In genomic region chr7:109864263-109864662, GRCh38 we compare ENCODE assay signal across 24 cellular contexts.
DNase-seq lines count a peak whose midpoint lies in the region; ATAC-seq lines count a peak whose summit lies in the region.
"Had no signal": no experiment of that assay in that cellular context is flagged by ENCODE, and none has a peak within 500 bp of the region (broad histone marks: within the 10 kb centered on the region; RNA-seq: fewer than 3 reads in every experiment).

No MANE protein-coding gene starts in this region.

- no peaks in the 10 kb centered on the region for H3K27me3 Mint-ChIP-seq in T-helper 17 cell
- H3K27me3 Mint-ChIP-seq: activated CD4-positive, alpha-beta T cell treated with anti-CD3 and anti-CD28 coated beads, Interleukin-2, amount 10 ng/mL, durations not matched to agents 24 days and 14 days; B cell; type B pancreatic cell had no signal

- H3K9me3 ChIP-seq in T-helper 17 cell (ENCODE audit: control insufficient read depth, low read length, poor library complexity, severe bottlenecking): no peaks in the 10 kb centered on the region
- H3K9me3 ChIP-seq: gastrocnemius medialis, neutrophil had no signal

- no peaks in the 10 kb centered on the region for H3K4me1 Mint-ChIP-seq in T-helper 17 cell
- H3K4me1 Mint-ChIP-seq: activated CD4-positive, alpha-beta T cell treated with anti-CD3 and anti-CD28 coated beads, Interleukin-2, amount 10 ng/mL, durations not matched to agents 24 days and 14 days; B cell had no signal

- ATAC-seq in T-helper 17 cell (no peak), GM21619 (IDR thresholded peaks at IDR 0.05; ENCODE audit: unreplicated experiment) (no peak), GM21447 (IDR thresholded peaks at IDR 0.05; ENCODE audit: unreplicated experiment) (no peak)
- ATAC-seq: activated naive CD4-positive, alpha-beta T cell treated with anti-CD3 and anti-CD28 coated beads, Interleukin-2, amount 50 U/mL, for 72 hours; gastrocnemius medialis; SK-N-SH treated with all-trans-retinoic acid at 6 μM for 48 hours had no signal

- no peak overlapping the region for H3K4me3 Mint-ChIP-seq in T-helper 17 cell
- H3K4me3 Mint-ChIP-seq: activated CD4-positive, alpha-beta T cell treated with anti-CD3 and anti-CD28 coated beads, Interleukin-2, amount 10 ng/mL, durations not matched to agents 24 days and 14 days; activated T-helper 1 cell treated with anti-CD3 and anti-CD28 coated beads, Interleukin-12 subunit alpha, Interleukin-12 subunit beta, Interleukin-2, Interleukin-4 antibody, amounts not matched to agents 30 ng/mL and 10 ng/mL and 1 ng/mL, durations not matched to agents 14 hours and 24 hours and 36 hours; B cell; T-helper 2 cell treated with Interferon-gamma antibody and Interleukin-4, amounts not matched to agents 5 μg/mL and 100 μg/mL, for 36 hours; type B pancreatic cell had no signal

- peak; percentile 14 for DNase-seq in NCI-H1105 treated with DMSO at 0.1 percent for 48 hours (lab: John Stamatoyannopoulos, UW)
- DNase-seq in NCI-H1105 (lab: John Stamatoyannopoulos, UW): no peak
- peak; percentile 79 for DNase-seq in NCI-H524 treated with DMSO at 0.1 percent for 48 hours (lab: John Stamatoyannopoulos, UW)
- DNase-seq in iPS-NIHi11 (ENCODE audit: low spot score): peak; percentile 17
- DNase-seq in retina: peak; percentile 42
- DNase-seq in T-helper 17 cell: no peak
- DNase-seq: 8988T; activated CD4-positive, alpha-beta T cell treated with anti-CD3 and anti-CD28 coated beads, Interleukin-2, amount 10 ng/mL, durations not matched to agents 24 days and 14 days; aorta; cortex of kidney; DMS79 treated with DMSO at 0.1 percent for 48 hours; gastrocnemius medialis; kidney glomerular epithelial cell; NCI-H2081; NCI-H510A had no signal

- no peak overlapping the region for H3K27ac Mint-ChIP-seq in T-helper 17 cell
- H3K27ac Mint-ChIP-seq: activated CD4-positive, alpha-beta T cell treated with anti-CD3 and anti-CD28 coated beads, Interleukin-2, amount 10 ng/mL, durations not matched to agents 24 days and 14 days; activated naive CD4-positive, alpha-beta T cell treated with anti-CD3 and anti-CD28 coated beads, Interleukin-2, amount 50 U/mL, for 72 hours; activated T-helper 1 cell treated with anti-CD3 and anti-CD28 coated beads, Interleukin-12 subunit alpha, Interleukin-12 subunit beta, Interleukin-2, Interleukin-4 antibody, amounts not matched to agents 30 ng/mL and 10 ng/mL and 1 ng/mL, durations not matched to agents 14 hours and 24 hours and 36 hours; B cell; T-helper 2 cell treated with Interferon-gamma antibody and Interleukin-4, amounts not matched to agents 5 μg/mL and 100 μg/mL, for 36 hours; type B pancreatic cell had no signal

- no peaks in the 10 kb centered on the region for H3K36me3 Mint-ChIP-seq in T-helper 17 cell (ENCODE audit: low read depth)
- H3K36me3 Mint-ChIP-seq: type B pancreatic cell had no signal

Comparison
In these comparisons a context has a peak if more than half of its experiments do, and no peak if none do; other contexts are left out.
1. DNase-seq: peak in NCI-H1105 treated with DMSO at 0.1 percent for 48 hours (single experiment), NCI-H524 treated with DMSO at 0.1 percent for 48 hours (single experiment), iPS-NIHi11 (single experiment) and retina (single experiment); none in NCI-H1105 (single experiment) and T-helper 17 cell (0 of 3).